Comparison of ENCODE assay signal across 1 cellular context in genomic region chr1:28507247-28507645, GRCh38.
TF ChIP-seq lines count a peak whose summit lies in the region.

No MANE protein-coding gene starts in this region.

TF ChIP-seq in WTC11, 78 proteins besides CTCF, POLR2A, EP300 and RAD21 (continued from another document):
- no peak for TF ChIP-seq USF2 (CRISPR knock-in tag; IDR thresholded peaks at IDR 0.05)
- no peak for TF ChIP-seq ATF3 (CRISPR knock-in tag; conservative IDR thresholded peaks at IDR 0.05)
- TF ChIP-seq NR1H2 (CRISPR knock-in tag; IDR thresholded peaks at IDR 0.05): no peak
